In genomic region chr9:16986441-16987387, GRCh38 we compare ENCODE assay signal across 14 cellular contexts.
DNase-seq lines count a peak whose midpoint lies in the region; ATAC-seq and TF ChIP-seq lines count a peak whose summit lies in the region.
"Had no signal": no experiment of that assay in that cellular context is flagged by ENCODE, and none has a peak within 500 bp of the region (broad histone marks: within the 10 kb centered on the region; RNA-seq: fewer than 3 reads in every experiment).

No MANE protein-coding gene starts in this region.

- no peaks in the 10 kb centered on the region for H4K20me1 ChIP-seq in Loucy (ENCODE audit: insufficient read depth, low read length, poor library complexity, severe bottlenecking)

- peak overlapping the region; percentile 13 for H3K4me3 ChIP-seq in Loucy (ENCODE audit: low read length, poor library complexity, severe bottlenecking)
- H3K4me3 ChIP-seq: heart left ventricle, skin epidermis had no signal

- peak overlapping the region; percentile 54 for H3K4me2 ChIP-seq in Loucy (ENCODE audit: low read depth, low read length, poor library complexity, severe bottlenecking)

- no peaks in the 10 kb centered on the region for H3K79me2 ChIP-seq in Loucy (ENCODE audit: insufficient read depth, low read length)

- H2AFZ ChIP-seq in Loucy (ENCODE audit: low read length), result peak overlapping the region; percentile 47

- no peaks in the 10 kb centered on the region for H3K27me3 ChIP-seq in Loucy (ENCODE audit: insufficient read depth, low read length, poor library complexity, severe bottlenecking)
- H3K27me3 ChIP-seq: heart left ventricle had no signal

- no peaks in the 10 kb centered on the region for H3F3A ChIP-seq in Loucy (ENCODE audit: low read depth)

- TF ChIP-seq CTCF in Loucy (conservative IDR thresholded peaks at IDR 0.05; ENCODE audit: low read length), result no peak

- no peak for ATAC-seq in HG02970 (IDR thresholded peaks at IDR 0.05; ENCODE audit: low FRiP score, unreplicated experiment)

- peak overlapping the region; percentile 28 for H3K9ac ChIP-seq in Loucy (ENCODE audit: low read depth, low read length, poor library complexity, severe bottlenecking)

- no peaks in the 10 kb centered on the region for H3K9me3 ChIP-seq in Loucy (ENCODE audit: insufficient read depth, low read depth, low read length)
- H3K9me3 ChIP-seq: heart left ventricle had no signal

- H3K9me2 ChIP-seq in Loucy (replicated peaks; ENCODE audit: low read depth, low read length), result no peaks in the 10 kb centered on the region

- DNase-seq in AG08395 (ENCODE audit: low spot score), result peak; percentile 59
- DNase-seq in epidermal melanocyte (ENCODE audit: insufficient read length, low spot score), result peak; percentile 38
- peak; percentile 85 for DNase-seq in myocyte (ENCODE audit: low read depth)
- DNase-seq in C1 segment of cervical spinal cord (lab: John Stamatoyannopoulos, UW), result no peak
- no peak for DNase-seq in ureter (ENCODE audit: low spot score)
- DNase-seq in erythroblast (lab: John Stamatoyannopoulos, UW), result no peak
- DNase-seq: activated T-cell treated with anti-CD3 and anti-CD28 coated beads, Interleukin-2, amount 50 U/mL, for 1 hour; central memory CD4-positive, alpha-beta T cell; NCI-H446 treated with DMSO at 0.1 percent for 48 hours; WERI-Rb-1 had no signal

- no peak for TF ChIP-seq POLR2A in erythroblast (IDR thresholded peaks at IDR 0.05; ENCODE audit: low read length)

- peaks cover 30% of the 10 kb centered on the region for H3K4me1 ChIP-seq in Loucy (ENCODE audit: insufficient read depth, low read length, poor library complexity, severe bottlenecking)

- no peaks in the 10 kb centered on the region for H3K36me3 ChIP-seq in Loucy (ENCODE audit: insufficient read depth, low read length)
- H3K36me3 ChIP-seq: heart left ventricle, WERI-Rb-1 had no signal

Comparison
In these comparisons a context has a peak if more than half of its experiments do, and no peak if none do; other contexts are left out.
1. DNase-seq: peak in AG08395 (single experiment), epidermal melanocyte (single experiment) and myocyte (single experiment); none in C1 segment of cervical spinal cord (0 of 14), ureter (single experiment) and erythroblast (0 of 2).